ENCODE assay signal across 23 cellular contexts in the genomic region with DNA sequence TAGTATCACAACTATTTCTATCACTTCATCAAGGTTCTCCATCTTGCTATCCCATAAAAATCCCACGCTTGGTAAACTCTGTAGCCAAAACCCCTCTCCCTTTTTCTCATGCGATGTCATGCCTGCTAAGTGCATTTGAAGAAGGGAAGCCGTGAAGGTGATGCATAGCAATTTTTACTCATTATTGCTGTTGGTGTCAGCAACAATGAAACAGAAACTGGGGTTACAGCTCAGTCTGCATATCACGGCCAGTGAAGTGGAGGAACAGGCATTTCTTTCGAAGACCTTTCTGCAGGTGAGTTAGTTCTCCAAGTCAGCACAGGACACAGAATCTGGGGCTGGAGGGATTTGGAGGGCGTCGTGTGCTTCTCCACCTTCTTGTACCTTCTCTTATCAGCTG. TPM values are rescaled to one million over a fixed set of nuclear protein-coding genes. Genes with fewer than 3 reads are reported as not detected.
A peak's percentile ranks its signal among the peaks of the same experiment; 100 is the strongest.
DNase-seq lines count a peak whose midpoint lies in the region; ATAC-seq, FAIRE-seq and TF ChIP-seq lines count a peak whose summit lies in the region.
"Had no signal": no experiment of that assay in that cellular context is flagged by ENCODE, and none has a peak within 500 bp of the region (broad histone marks: within the 10 kb centered on the region; RNA-seq: fewer than 3 reads in every experiment).

No MANE protein-coding gene starts in this region.

- H2BK5ac ChIP-seq in H1 (ENCODE audit: low read depth, low read length) = no peak overlapping the region

- no peaks in the 10 kb centered on the region for H3F3A ChIP-seq in MM.1S (ENCODE audit: insufficient read depth, low read length)

- H3K27me3 ChIP-seq in MM.1S (replicated peaks; ENCODE audit: insufficient read depth, low read length) (no peaks in the 10 kb centered on the region), H1 (replicated peaks in 1 of 4; ENCODE audit: control insufficient read depth in 3 of 4, extremely low read depth in 1 of 4, insufficient read depth in 3 of 4, low read length in 3 of 4) (no peaks in the 10 kb centered on the region)

- no peak overlapping the region for H4K91ac ChIP-seq in H1 (replicated peaks; ENCODE audit: insufficient read length, low read length)

- no peak for TF ChIP-seq RAD21 in H1 (IDR thresholded peaks at IDR 0.05 in 1 of 2, conservative IDR thresholded peaks at IDR 0.05 in 1 of 2; ENCODE audit: low read depth in 2 of 2, low read length in 2 of 2)

- peak; percentile 33 for ATAC-seq in activated CD4-positive, alpha-beta T cell treated with anti-CD3 and anti-CD28 coated beads for 36 hours
- ATAC-seq: A549 had no signal

- no peak for DNase-seq in activated CD4-positive, alpha-beta T cell treated with anti-CD3 and anti-CD28 coated beads for 36 hours
- no peak for DNase-seq in activated CD4-positive, alpha-beta T cell treated with anti-CD3 and anti-CD28 coated beads, Interleukin-2, amount 50 U/mL, for 1 hour
- DNase-seq in MM.1S = peak; percentile 12
- DNase-seq in H1 (ENCODE audit: low read depth in 1 of 2, low spot score in 2 of 2) = no peak
- DNase-seq in NCI-H526 (lab: John Stamatoyannopoulos, UW) = no peak
- DNase-seq in GM19238 (ENCODE audit: insufficient read length, low spot score) = no peak
- no peak for DNase-seq in NCI-H2081 (lab: John Stamatoyannopoulos, UW)
- DNase-seq: AML-193; CD4-positive, alpha-beta T cell; DMS153; DMS79; GDM1; GM23248; HCEC 1CT had no signal

- FAIRE-seq in H1 (lab: Jason Lieb, UNC) = no peak
- FAIRE-seq: A549, GM19239, H54 had no signal

- TF ChIP-seq CTCF in MM.1S (IDR thresholded peaks at IDR 0.05; ENCODE audit: low read length) (no peak), H1 (IDR thresholded peaks at IDR 0.05; ENCODE audit: control extremely low read depth in 1 of 3, insufficient read depth in 1 of 3, low read depth in 1 of 3, low read length in 3 of 3) (no peak)

- 93% methylated on average over 7 of the region's 7 CpGs; no CpG with 5 or more reads in 1 of the 2 experiments for WGBS in H1 (ENCODE audit: extremely low coverage in 1 of 2, insufficient coverage in 1 of 2, insufficient read length in 1 of 2, insufficient replicate concordance in 2 of 2, low coverage in 1 of 2, low lambda C conversion rate in 2 of 2, missing lambda C conversion rate in 1 of 2), 2 experiments

- H3K4me1 ChIP-seq in MM.1S (ENCODE audit: low read length) (no peaks in the 10 kb centered on the region), H1 (replicated peaks in 1 of 4; ENCODE audit: control insufficient read depth in 3 of 4, insufficient read depth in 4 of 4, low read length in 3 of 4) (peaks cover 1 to 10% (median 9%) of the 10 kb centered on the region in 4 experiments; a peak in 4 of 7 replicates)
- H3K4me1 ChIP-seq: A549 had no signal

- no peaks in the 10 kb centered on the region for H3K79me2 ChIP-seq in MM.1S (ENCODE audit: low read length)
- H3K79me2 ChIP-seq in H1 (ENCODE audit: control insufficient read depth in 1 of 2, insufficient read depth in 2 of 2, low read length in 2 of 2) = no peaks in the 10 kb centered on the region

- no peak for TF ChIP-seq EP300 in H1 (IDR thresholded peaks at IDR 0.05; ENCODE audit: borderline replicate concordance in 1 of 2, low read depth in 2 of 2, low read length in 2 of 2)

- POLR2A ChIA-PET in activated CD4-positive, alpha-beta T cell treated with anti-CD3 and anti-CD28 coated beads for 36 hours (lab: Charles Lee) = no interaction called here
- POLR2A ChIA-PET in H1 (lab: Charles Lee; ENCODE audit: partially characterized antibody) = no interaction called here

- H3K36me3 ChIP-seq in MM.1S (replicated peaks; ENCODE audit: insufficient read depth, low read length) = no peaks in the 10 kb centered on the region
- no peaks in the 10 kb centered on the region for H3K36me3 ChIP-seq in H1 (ENCODE audit: control insufficient read depth in 2 of 4, insufficient read depth in 4 of 4, low read length in 3 of 4)

- H3K9ac ChIP-seq in MM.1S (ENCODE audit: low read length) = no peak overlapping the region
- H3K9ac ChIP-seq in H1 (replicated peaks in 1 of 4; ENCODE audit: extremely low read depth in 1 of 4, low read depth in 3 of 4, low read length in 3 of 4) = no peak overlapping the region
- H3K9ac ChIP-seq: GM23248 had no signal

- no peak overlapping the region for H3K4me3 Mint-ChIP-seq in activated CD4-positive, alpha-beta T cell treated with anti-CD3 and anti-CD28 coated beads for 36 hours
- H3K4me3 Mint-ChIP-seq: CD4-positive, alpha-beta T cell had no signal

- no peak for TF ChIP-seq POLR2A in H1 (IDR thresholded peaks at IDR 0.05; ENCODE audit: control extremely low read depth in 1 of 2, low read depth in 2 of 2, low read length in 2 of 2)

- no peaks in the 10 kb centered on the region for H3K9me2 ChIP-seq in MM.1S (replicated peaks; ENCODE audit: insufficient read depth, low read length)

- H3K14ac ChIP-seq in H1 (ENCODE audit: insufficient read length) = no peak overlapping the region

- no peak overlapping the region for H3K56ac ChIP-seq in H1 (replicated peaks; ENCODE audit: insufficient read length, low read depth, low read length)

- H4K20me1 ChIP-seq in MM.1S (ENCODE audit: insufficient read depth, low read length) = no peaks in the 10 kb centered on the region
- no peaks in the 10 kb centered on the region for H4K20me1 ChIP-seq in H1 (replicated peaks in 1 of 2; ENCODE audit: control insufficient read depth in 1 of 2, insufficient read depth in 2 of 2, low read length in 2 of 2)

- H3K9me3 Mint-ChIP-seq in activated CD4-positive, alpha-beta T cell treated with anti-CD3 and anti-CD28 coated beads for 36 hours (ENCODE audit: low read depth) = no peaks in the 10 kb centered on the region
- H3K9me3 Mint-ChIP-seq: CD4-positive, alpha-beta T cell had no signal

- no peak overlapping the region for H2BK15ac ChIP-seq in H1 (ENCODE audit: low read length)

- H3K18ac ChIP-seq in H1 (ENCODE audit: extremely low read depth, low read length) = no peak overlapping the region

- H3K9me3 ChIP-seq in MM.1S (replicated peaks; ENCODE audit: insufficient read depth, low read length) (no peaks in the 10 kb centered on the region), H1 (ENCODE audit: insufficient read depth in 2 of 2, low read depth in 1 of 2, low read length in 1 of 2) (no peaks in the 10 kb centered on the region)
- H3K9me3 ChIP-seq: A549 had no signal

- no peaks in the 10 kb centered on the region for H3K79me1 ChIP-seq in H1 (ENCODE audit: low read depth, low read length)

- no peak overlapping the region for H2BK12ac ChIP-seq in H1 (ENCODE audit: low read depth, low read length)

- no peak overlapping the region for H2BK120ac ChIP-seq in H1 (replicated peaks; ENCODE audit: low read depth, low read length)

- H4K5ac ChIP-seq in H1 (ENCODE audit: insufficient read length, low read depth, low read length) = no peak overlapping the region

- H3K4me3 ChIP-seq in MM.1S (ENCODE audit: low read length) (no peak overlapping the region), H1 (ENCODE audit: extremely low read depth in 1 of 4, insufficient read depth in 2 of 4, low read depth in 3 of 4, low read length in 4 of 4) (no peak overlapping the region)
- H3K4me3 ChIP-seq: A549, GM23248 had no signal

- CTCF ChIA-PET in activated CD4-positive, alpha-beta T cell treated with anti-CD3 and anti-CD28 coated beads for 36 hours (lab: Charles Lee) = interaction anchor here (1.2 kb wide), 1 partner anchor 55 kb away, joined by 4 read pairs; no protein-coding TSS in a partner anchor
- CTCF ChIA-PET in H1 (lab: Charles Lee; ENCODE audit: partially characterized antibody) = interaction anchor here (1.0 kb wide), 1 partner anchor 54 kb away, joined by 3 read pairs; no protein-coding TSS in a partner anchor

- peaks cover 6% of the 10 kb centered on the region for H3K27me3 Mint-ChIP-seq in activated CD4-positive, alpha-beta T cell treated with anti-CD3 and anti-CD28 coated beads for 36 hours

- H2AK5ac ChIP-seq in H1 (ENCODE audit: low read depth, low read length) = no peak overlapping the region

- no peak overlapping the region for H3K23ac ChIP-seq in H1 (ENCODE audit: insufficient read length)

- H3K27ac ChIP-seq in MM.1S (ENCODE audit: low read length) (no peak overlapping the region), H1 (ENCODE audit: low read depth, low read length) (no peak overlapping the region)
- H3K27ac ChIP-seq: 22Rv1, A549, C4-2B, GM23248, HL-60 had no signal

- 0 out of 2 replicates have a peak overlapping the region, but pooled peaks have one; percentile 21 for H2BK20ac ChIP-seq in H1 (ENCODE audit: low read length)

- no peaks in the 10 kb centered on the region for H3K4me1 Mint-ChIP-seq in activated CD4-positive, alpha-beta T cell treated with anti-CD3 and anti-CD28 coated beads for 36 hours

- H4K8ac ChIP-seq in H1 (ENCODE audit: extremely low read depth, insufficient read depth, low read length) = no peak overlapping the region

- no peak overlapping the region for H3K4ac ChIP-seq in H1 (replicated peaks; ENCODE audit: insufficient read length, low read depth, low read length)

- no peak overlapping the region for H3K27ac Mint-ChIP-seq in activated CD4-positive, alpha-beta T cell treated with anti-CD3 and anti-CD28 coated beads for 36 hours
- H3K27ac Mint-ChIP-seq: CD4-positive, alpha-beta T cell had no signal

- H3K23me2 ChIP-seq in H1 (ENCODE audit: low read depth, low read length) = no peaks in the 10 kb centered on the region; the same call in 1 of the 2 replicates

- no peaks in the 10 kb centered on the region for H3K36me3 Mint-ChIP-seq in activated CD4-positive, alpha-beta T cell treated with anti-CD3 and anti-CD28 coated beads for 36 hours (ENCODE audit: low read depth)

- H3K4me2 ChIP-seq in MM.1S (ENCODE audit: low read depth, low read length) = no peak overlapping the region
- no peak overlapping the region for H3K4me2 ChIP-seq in H1 (ENCODE audit: insufficient read depth in 1 of 2, low read depth in 2 of 2, low read length in 2 of 2)
- H3K4me2 ChIP-seq: A549 had no signal

- intact Hi-C loops in activated CD4-positive, alpha-beta T cell treated with anti-CD3 and anti-CD28 coated beads for 36 hours (cut with DNase I, micrococcal nuclease) = loop anchor here in 1 of 2 experiments (10.0 kb wide), 2 partner anchors 78 to 112 kb away; no protein-coding TSS in a partner anchor

- H2AFZ ChIP-seq in MM.1S (ENCODE audit: low read length) (no peak overlapping the region), H1 (ENCODE audit: low read length) (no peak overlapping the region)
- H2AFZ ChIP-seq: GM23248 had no signal

RNA-seq across cellular contexts. Expression of gene UNC93A, which starts 5.8 kb away (rescaled TPM):
- total RNA-seq in activated CD4-positive, alpha-beta T cell treated with anti-CD3 and anti-CD28 coated beads for 36 hours = not detected
- not detected in 2 replicates for total RNA-seq in H1 (2021; fragmentation: NEBNext Ultra II Directional; extraction: Animal tissue kit (Norgen Biotek cat#: 25700))
- polyA plus RNA-seq in H1 (2011; rRNA removed) = 0.31 and 0.39 TPM in 2 replicates
- polyA plus RNA-seq in H1 (2011; cell fraction: cytosol; rRNA removed) = 0.67 TPM
- polyA plus RNA-seq in H1 (2011; cell fraction: nucleus; rRNA removed) = 0.47 TPM
- 0.16 to 0.58 TPM (median 0.23 TPM) in 4 replicates for polyA plus RNA-seq in H1 (2012, experiment 1 of 2)
- 0.20 TPM for polyA plus RNA-seq in H1 (2012, experiment 2 of 2)
- polyA plus RNA-seq in H1 (2013, experiment 1 of 2) = 0.12 TPM
- 0.07 TPM for polyA plus RNA-seq in H1 (2013, experiment 2 of 2)
- polyA minus RNA-seq in H1 (2011; rRNA and poly(A)+ RNA removed) = not detected in 2 replicates
- polyA minus RNA-seq in H1 (2011; cell fraction: cytosol; rRNA and poly(A)+ RNA removed) = not detected
- polyA minus RNA-seq in H1 (2011; cell fraction: nucleus; rRNA and poly(A)+ RNA removed) = not detected
- total RNA-seq: CD4-positive, alpha-beta T cell; Daoy; GM23248; HT1080 had no signal
- polyA plus RNA-seq: A549, BJ, GM23248 had no signal

RNA-seq across cellular contexts. Expression of gene TTLL2, which starts 28.0 kb away (rescaled TPM):
- not detected for total RNA-seq in activated CD4-positive, alpha-beta T cell treated with anti-CD3 and anti-CD28 coated beads for 36 hours
- total RNA-seq in H1 (2021; fragmentation: NEBNext Ultra II Directional; extraction: Animal tissue kit (Norgen Biotek cat#: 25700)) = not detected in 2 replicates
- not detected in 2 replicates for polyA plus RNA-seq in H1 (2011; rRNA removed)
- polyA plus RNA-seq in H1 (2011; cell fraction: cytosol; rRNA removed) = not detected
- polyA plus RNA-seq in H1 (2011; cell fraction: nucleus; rRNA removed) = not detected
- 0.31 to 0.41 TPM (median 0.38 TPM) in 4 replicates for polyA plus RNA-seq in H1 (2012, experiment 1 of 2)
- not detected for polyA plus RNA-seq in H1 (2012, experiment 2 of 2)
- polyA plus RNA-seq in H1 (2013, experiment 1 of 2) = not detected
- not detected for polyA plus RNA-seq in H1 (2013, experiment 2 of 2)
- polyA minus RNA-seq in H1 (2011; rRNA and poly(A)+ RNA removed) = not detected in 2 replicates
- polyA minus RNA-seq in H1 (2011; cell fraction: cytosol; rRNA and poly(A)+ RNA removed) = not detected
- polyA minus RNA-seq in H1 (2011; cell fraction: nucleus; rRNA and poly(A)+ RNA removed) = not detected
- total RNA-seq: CD4-positive, alpha-beta T cell; Daoy; GM23248; HT1080 had no signal
- polyA plus RNA-seq: A549, BJ, GM23248 had no signal
